Comparison of ENCODE assay signal across 8 cellular contexts in genomic region chr5:68424799-68425537, GRCh38.
DNase-seq lines count a peak whose midpoint lies in the region; ATAC-seq and TF ChIP-seq lines count a peak whose summit lies in the region.

No MANE protein-coding gene starts in this region.

- H3K36me3 ChIP-seq in MG63: no peaks in the 10 kb centered on the region

- peak; percentile 76 for ATAC-seq in HG02973 (IDR thresholded peaks at IDR 0.05; ENCODE audit: unreplicated experiment)

- no peak for TF ChIP-seq CTCF in fibroblast of mammary gland (conservative IDR thresholded peaks at IDR 0.05; ENCODE audit: control insufficient read depth, insufficient read depth, low read depth, low read length)

- H3K4me3 ChIP-seq in fibroblast of mammary gland (ENCODE audit: control insufficient read depth, low read depth, low read length): no peak overlapping the region
- no peak overlapping the region for H3K4me3 ChIP-seq in MG63

- H3K27me3 ChIP-seq in MG63: no peaks in the 10 kb centered on the region

- no peaks in the 10 kb centered on the region for H3K9me3 ChIP-seq in MG63

- peak; percentile 38 for DNase-seq in stimulated activated CD4-positive, alpha-beta T cell treated with anti-CD3 and anti-CD28 coated beads, Interleukin-1b, Interleukin-23, amount 100 ng/mL, for 48 hours
- DNase-seq in stimulated activated CD4-positive, alpha-beta T cell treated with anti-CD3 and anti-CD28 coated beads, Interleukin-4, amount 100 ng/mL, for 1 hour: no peak
- DNase-seq in RPMI8226 (peak; percentile 26), fibroblast of mammary gland (ENCODE audit: low read depth) (peak; percentile 70), MG63 (no peak), T-helper 9 cell (no peak), SHP77 treated with DMSO at 0.1 percent for 48 hours (lab: John Stamatoyannopoulos, UW) (no peak)

Comparison
In these comparisons a context has a peak if more than half of its experiments do, and no peak if none do; other contexts are left out.
1. DNase-seq: peak in stimulated activated CD4-positive, alpha-beta T cell treated with anti-CD3 and anti-CD28 coated beads, Interleukin-1b, Interleukin-23, amount 100 ng/mL, for 48 hours (single experiment), RPMI8226 (single experiment) and fibroblast of mammary gland (single experiment); none in stimulated activated CD4-positive, alpha-beta T cell treated with anti-CD3 and anti-CD28 coated beads, Interleukin-4, amount 100 ng/mL, for 1 hour (single experiment), MG63 (single experiment), T-helper 9 cell (single experiment) and SHP77 treated with DMSO at 0.1 percent for 48 hours (single experiment).